14 cellular contexts compared by ENCODE assay signal in the genomic region with DNA sequence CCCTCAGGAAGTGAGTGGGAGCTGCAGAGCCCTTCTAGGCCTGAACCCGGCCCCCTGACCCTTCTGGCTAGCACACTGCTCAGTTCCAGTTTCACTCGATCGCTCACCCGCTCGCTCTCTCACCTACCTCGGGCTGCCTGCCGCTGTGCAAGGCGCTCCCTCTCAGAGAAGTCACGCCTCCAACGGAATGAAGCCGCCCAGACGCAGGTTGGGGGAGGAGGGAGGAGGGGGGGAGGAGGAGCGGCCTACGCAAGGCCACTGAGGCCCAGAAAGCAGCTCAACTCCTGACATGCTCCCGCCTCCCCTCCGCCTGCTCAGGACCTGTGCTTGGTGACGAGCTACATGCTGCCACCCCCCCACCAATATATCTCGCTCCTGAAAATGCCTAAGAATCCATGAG. TPM values are rescaled to one million over a fixed set of nuclear protein-coding genes. Genes with fewer than 3 reads are reported as not detected.
DNase-seq lines count a peak whose midpoint lies in the region; ATAC-seq, FAIRE-seq and TF ChIP-seq lines count a peak whose summit lies in the region.
"Had no signal": no experiment of that assay in that cellular context is flagged by ENCODE, and none has a peak within 500 bp of the region (broad histone marks: within the 10 kb centered on the region; RNA-seq: fewer than 3 reads in every experiment).

No MANE protein-coding gene starts in this region.

- POLR2A ChIA-PET in GM12878 (lab: Charles Lee), result interaction anchor here (0.6 kb wide), 1 partner anchor 993 kb away, joined by 3 read pairs; no protein-coding TSS in a partner anchor

- CTCF ChIA-PET in GM12878 (lab: Yijun Ruan, JAX), result no interaction called here

- H3K4me3 ChIP-seq in BLaER1 (no peak overlapping the region), GM12878 (no peak overlapping the region)
- no peak overlapping the region for H3K4me3 ChIP-seq in effector memory CD4-positive, alpha-beta T cell (ENCODE audit: insufficient read depth, low read depth, low read length, poor library complexity, severe bottlenecking)
- H3K4me3 ChIP-seq: MG63, SJSA1 had no signal

- RAD21 ChIA-PET in GM12878 (lab: Charles Lee; ENCODE audit: unreplicated experiment), result no interaction called here

- H3K4me2 ChIP-seq in BLaER1 (peak overlapping the region; percentile 96), GM12878 (ENCODE audit: control insufficient read depth, insufficient read depth) (no peak overlapping the region)

- ATAC-seq in GM12878, result peak; percentile 30; the same call in 1 of the 3 replicates
- no peak for ATAC-seq in HG03039 (IDR thresholded peaks at IDR 0.05; ENCODE audit: unreplicated experiment)
- ATAC-seq: activated T-cell treated with anti-CD3 and anti-CD28 coated beads, Interleukin-2, amount 50 U/mL, for 72 hours had no signal

- H3K9me3 ChIP-seq in BLaER1 (no peaks in the 10 kb centered on the region), GM12878 (replicated peaks; ENCODE audit: control insufficient read depth, insufficient read depth, low read length) (no peaks in the 10 kb centered on the region)
- no peaks in the 10 kb centered on the region for H3K9me3 ChIP-seq in effector memory CD4-positive, alpha-beta T cell (ENCODE audit: control insufficient read depth, low read length)
- H3K9me3 ChIP-seq: MG63, SJSA1 had no signal

- SMC1A ChIA-PET in GM12878 (lab: Charles Lee; ENCODE audit: uncharacterized antibody, unreplicated experiment), result no interaction called here

- 17% methylated on average over 15 of the region's 18 CpGs for WGBS in GM12878 (ENCODE audit: insufficient coverage, insufficient replicate concordance, low lambda C conversion rate, missing lambda C conversion rate)

- H3K4me1 ChIP-seq in BLaER1 (peaks cover 100% of the 10 kb centered on the region), GM12878 (ENCODE audit: control insufficient read depth, insufficient read depth, low read length) (no peaks in the 10 kb centered on the region)
- H3K4me1 ChIP-seq in effector memory CD4-positive, alpha-beta T cell (ENCODE audit: control insufficient read depth, insufficient read depth, low read length, poor library complexity, severe bottlenecking), result peaks cover 27% of the 10 kb centered on the region

- H4K20me1 ChIP-seq in BLaER1, result peaks cover 24% of the 10 kb centered on the region
- H4K20me1 ChIP-seq in GM12878 (ENCODE audit: control insufficient read depth, insufficient read depth), result no peaks in the 10 kb centered on the region

- no peak overlapping the region for H2AFZ ChIP-seq in GM12878 (ENCODE audit: control insufficient read depth, low read depth, low read length)

- H3K27ac ChIP-seq in BLaER1 (no peak overlapping the region), GM12878 (ENCODE audit: control insufficient read depth, insufficient read depth) (no peak overlapping the region)
- no peak overlapping the region for H3K27ac ChIP-seq in effector memory CD4-positive, alpha-beta T cell (ENCODE audit: insufficient read depth, low read length, poor library complexity, severe bottlenecking)
- H3K27ac ChIP-seq: SJSA1 had no signal

- no peak for FAIRE-seq in GM12878 (lab: Jason Lieb, UNC)

- BruUV-seq in GM12878 (replicated peaks; lab: Mats Ljungman, UMichigan), result no TSS peak

- H3K27me3 ChIP-seq in BLaER1 (peaks cover 46% of the 10 kb centered on the region), GM12878 (replicated peaks in 1 of 2; ENCODE audit: control insufficient read depth in 2 of 2, insufficient read depth in 2 of 2, low read length in 1 of 2) (peaks cover 22 to 23% of the 10 kb centered on the region in 2 experiments)
- peaks cover 63% of the 10 kb centered on the region for H3K27me3 ChIP-seq in effector memory CD4-positive, alpha-beta T cell (replicated peaks; ENCODE audit: control insufficient read depth, insufficient read depth, low read length, poor library complexity, severe bottlenecking)

- TF ChIP-seq EP300 in GM12878 (IDR thresholded peaks at IDR 0.05; ENCODE audit: borderline replicate concordance in 1 of 2, control insufficient read depth in 1 of 2, low read depth in 2 of 2, low read length in 2 of 2), result no peak

- TF ChIP-seq POLR2A in GM12878 (IDR thresholded peaks at IDR 0.05; ENCODE audit: low read depth, low read length), result no peak

- no peak for TF ChIP-seq RAD21 in GM12878 (IDR thresholded peaks at IDR 0.05; ENCODE audit: insufficient read depth, low read depth, low read length)

- H3K9ac ChIP-seq in BLaER1, result no peak overlapping the region
- H3K9ac ChIP-seq in GM12878 (ENCODE audit: control insufficient read depth, insufficient read depth, low read length), result no peak overlapping the region

- intact Hi-C loops in GM12878 (cut with micrococcal nuclease; ENCODE audit: unreplicated experiment), result no loop called here

- H3K79me2 ChIP-seq in GM12878 (ENCODE audit: control insufficient read depth, insufficient read depth, low read length), result no peaks in the 10 kb centered on the region

- no peak for TF ChIP-seq CTCF in GM12878 (IDR thresholded peaks at IDR 0.05 in 2 of 3, conservative IDR thresholded peaks at IDR 0.05 in 1 of 3; ENCODE audit: control insufficient read depth in 2 of 3, extremely low read depth in 1 of 3, insufficient read depth in 1 of 3, low read depth in 3 of 3, low read length in 3 of 3)

- DNase-seq in G401 (ENCODE audit: low spot score) (peak; percentile 93), GM12878 (ENCODE audit: low read depth, low spot score) (no peak), left kidney (ENCODE audit: low read depth, low spot score) (peak; percentile 91), SK-N-DZ (ENCODE audit: low spot score) (no peak)
- DNase-seq in effector memory CD4-positive, alpha-beta T cell, result no peak
- no peak for DNase-seq in activated CD4-positive, CD25-positive, alpha-beta regulatory T cell treated with anti-CD3 and anti-CD28 coated beads, Interleukin-2, amount 50 U/mL, for 72 hours
- DNase-seq: activated B cell treated with CpG ODN at 0.5 μM for 24 hours; activated T-cell treated with anti-CD3 and anti-CD28 coated beads, Interleukin-2, amount 50 U/mL, for 72 hours; CD4-positive, alpha-beta memory T cell; MG63 had no signal

- in situ Hi-C loops in G401 (cut with HindIII; ENCODE audit: low sequenced_read_pairs) (loop anchor here (5.0 to 25.0 kb wide), 2 partner anchors 80 to 305 kb away; no protein-coding TSS in a partner anchor), GM12878 (cut with MboI) (no loop called here)

- H3K36me3 ChIP-seq in BLaER1 (no peaks in the 10 kb centered on the region), GM12878 (ENCODE audit: control insufficient read depth in 2 of 2, insufficient read depth in 2 of 2, low read length in 1 of 2) (no peaks in the 10 kb centered on the region)
- no peaks in the 10 kb centered on the region for H3K36me3 ChIP-seq in effector memory CD4-positive, alpha-beta T cell (ENCODE audit: control insufficient read depth, insufficient read depth, low read length)
- H3K36me3 ChIP-seq: MG63, SJSA1 had no signal

TF ChIP-seq in GM12878, 131 proteins besides CTCF, POLR2A, EP300 and RAD21 (continues in another document):
- TF ChIP-seq TARDBP (IDR thresholded peaks at IDR 0.05; ENCODE audit: borderline replicate concordance), result no peak
- no peak for TF ChIP-seq CREB1 (IDR thresholded peaks at IDR 0.05; ENCODE audit: low read depth)
- no peak for TF ChIP-seq ETV6 (conservative IDR thresholded peaks at IDR 0.05 in 1 of 2, IDR thresholded peaks at IDR 0.05 in 1 of 2; ENCODE audit: borderline replicate concordance in 1 of 2, low read depth in 1 of 2)
- no peak for TF ChIP-seq BACH1 (IDR thresholded peaks at IDR 0.05; ENCODE audit: borderline replicate concordance)
- no peak for TF ChIP-seq BHLHE40 (IDR thresholded peaks at IDR 0.05; ENCODE audit: borderline replicate concordance in 1 of 2, low read depth in 2 of 2, low read length in 1 of 2)
- TF ChIP-seq, protein P1, sequence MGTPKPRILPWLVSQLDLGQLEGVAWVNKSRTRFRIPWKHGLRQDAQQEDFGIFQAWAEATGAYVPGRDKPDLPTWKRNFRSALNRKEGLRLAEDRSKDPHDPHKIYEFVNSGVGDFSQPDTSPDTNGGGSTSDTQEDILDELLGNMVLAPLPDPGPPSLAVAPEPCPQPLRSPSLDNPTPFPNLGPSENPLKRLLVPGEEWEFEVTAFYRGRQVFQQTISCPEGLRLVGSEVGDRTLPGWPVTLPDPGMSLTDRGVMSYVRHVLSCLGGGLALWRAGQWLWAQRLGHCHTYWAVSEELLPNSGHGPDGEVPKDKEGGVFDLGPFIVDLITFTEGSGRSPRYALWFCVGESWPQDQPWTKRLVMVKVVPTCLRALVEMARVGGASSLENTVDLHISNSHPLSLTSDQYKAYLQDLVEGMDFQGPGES (IDR thresholded peaks at IDR 0.05), result no peak
- TF ChIP-seq MEF2B (IDR thresholded peaks at IDR 0.05; ENCODE audit: partially characterized antibody, poor library complexity, severe bottlenecking), result no peak

RNA-seq across cellular contexts. Expression of a gene that starts 3.3 kb away (rescaled TPM):
- 4.9 and 6.5 TPM in 2 replicates for total RNA-seq in G401 (2014; rRNA removed; shearing (Covaris generic))
- total RNA-seq in GM12878 (2013; cell fraction: nucleolus; rRNA removed), result 0.10 TPM in 1 of 2 replicates, not detected in the other
- total RNA-seq in GM12878 (2014; rRNA removed) (under 0.01 and 0.11 TPM in 2 replicates), GM12878 (2014; rRNA removed; fragmentation: Illumina TruSeq; extraction: Trizol) (0.22 TPM in 1 of 2 replicates, not detected in the other), GM12878 (2021) (0.16 and 0.31 TPM in 2 replicates)
- polyA plus RNA-seq in GM12878 (2011; ENCODE audit: low read depth), result 0.16 TPM
- polyA plus RNA-seq in GM12878 (2011; rRNA removed) (0.03 TPM in 1 of 2 replicates, not detected in the other), GM12878 (2014; fragmentation: Illumina TruSeq; extraction: Trizol) (0.01 TPM in 1 of 2 replicates, not detected in the other), GM12878 (2014; fragmentation: Nextera tagmentation; extraction: Ambion mirVana) (not detected), GM12878 (2014; rRNA removed) (0.01 and 0.05 TPM in 2 replicates), GM12878 (2016; fragmentation: Nextera tagmentation; extraction: Ambion mirVana) (under 1 TPM; 0.04 TPM)
- polyA plus RNA-seq in GM12878 (2011; cell fraction: cytosol; rRNA removed), result 0.01 and 0.05 TPM in 2 replicates
- 0.20 and 0.39 TPM in 2 replicates for polyA plus RNA-seq in GM12878 (2011; cell fraction: nucleus; rRNA removed)
- polyA plus RNA-seq in GM12878 (2012), result 0.16 and 0.21 TPM in 2 replicates
- polyA minus RNA-seq in GM12878 (2011; rRNA and poly(A)+ RNA removed), result 0.22 TPM in 1 of 2 replicates, not detected in the other
- polyA minus RNA-seq in GM12878 (2011; cell fraction: cytosol; rRNA and poly(A)+ RNA removed), result not detected in 2 replicates
- under 0.01 and 0.19 TPM in 2 replicates for polyA minus RNA-seq in GM12878 (2011; cell fraction: nucleus; rRNA and poly(A)+ RNA removed)
- polyA plus RNA-seq in SK-N-DZ (2014; cell fraction: cytosol; rRNA removed), result 0.18 TPM in 1 of 2 replicates, not detected in the other
- polyA plus RNA-seq in SK-N-DZ (2014; cell fraction: nucleus; rRNA removed), result not detected in 2 replicates
- total RNA-seq: activated B cell treated with CpG ODN at 0.5 μM for 24 hours, cardiac septum, SJSA1 had no signal
- polyA plus RNA-seq: CD4-positive, alpha-beta memory T cell had no signal

Comparison
In these comparisons a context has a peak if more than half of its experiments do, and no peak if none do; other contexts are left out.
1. DNase-seq: peak in G401 (single experiment) and left kidney (single experiment); none in GM12878 (single experiment), effector memory CD4-positive, alpha-beta T cell (0 of 3), SK-N-DZ (single experiment) and activated CD4-positive, CD25-positive, alpha-beta regulatory T cell treated with anti-CD3 and anti-CD28 coated beads, Interleukin-2, amount 50 U/mL, for 72 hours (single experiment).